ENCODE assay signal across 8 cellular contexts in genomic region chr16:87550510-87550961, GRCh38. TPM values are rescaled to one million over a fixed set of nuclear protein-coding genes. Genes with fewer than 3 reads are reported as not detected.
A peak's percentile ranks its signal among the peaks of the same experiment; 100 is the strongest.
DNase-seq lines count a peak whose midpoint lies in the region; ATAC-seq and TF ChIP-seq lines count a peak whose summit lies in the region.

No MANE protein-coding gene starts in this region.

- TF ChIP-seq CTCF in coronary artery (IDR thresholded peaks at IDR 0.05): peak; percentile 93
- peak; percentile 99 for TF ChIP-seq CTCF in thoracic aorta (IDR thresholded peaks at IDR 0.05)

- H3K27ac ChIP-seq in coronary artery (no peak overlapping the region), thoracic aorta (no peak overlapping the region)
- no peak overlapping the region for H3K27ac ChIP-seq in naive thymus-derived CD4-positive, alpha-beta T cell (ENCODE audit: low read depth, low read length)

- H3K36me3 ChIP-seq in naive thymus-derived CD4-positive, alpha-beta T cell (ENCODE audit: control insufficient read depth in 2 of 3, insufficient read depth in 3 of 3, low read length in 3 of 3): no peaks in the 10 kb centered on the region
- no peaks in the 10 kb centered on the region for H3K36me3 ChIP-seq in thoracic aorta

- H3K4me3 Mint-ChIP-seq in activated CD4-positive, alpha-beta T cell treated with anti-CD3 and anti-CD28 coated beads, Interleukin-2, amount 10 ng/mL, durations not matched to agents 7 days and 5 days: no peak overlapping the region
- no peak overlapping the region for H3K4me3 Mint-ChIP-seq in naive thymus-derived CD4-positive, alpha-beta T cell

- H3K4me3 ChIP-seq in coronary artery (no peak overlapping the region), thoracic aorta (no peak overlapping the region)
- H3K4me3 ChIP-seq in naive thymus-derived CD4-positive, alpha-beta T cell (ENCODE audit: low read length): no peak overlapping the region

- H3K36me3 Mint-ChIP-seq in activated CD4-positive, alpha-beta T cell treated with anti-CD3 and anti-CD28 coated beads, Interleukin-2, amount 10 ng/mL, durations not matched to agents 7 days and 5 days (ENCODE audit: low read depth): no peaks in the 10 kb centered on the region
- H3K36me3 Mint-ChIP-seq in naive thymus-derived CD4-positive, alpha-beta T cell: peaks cover 0 to 7% (median 4%) of the 10 kb centered on the region in 5 donors

- H3K4me1 ChIP-seq in naive thymus-derived CD4-positive, alpha-beta T cell (ENCODE audit: control insufficient read depth in 2 of 2, insufficient read depth in 2 of 2, low read length in 2 of 2): no peaks in the 10 kb centered on the region
- H3K4me1 ChIP-seq in thoracic aorta (ENCODE audit: control insufficient read depth in 1 of 2, low read depth in 2 of 2): peaks cover 0 to 4% of the 10 kb centered on the region in 2 donors

- CTCF ChIA-PET in activated CD4-positive, alpha-beta T cell treated with anti-CD3 and anti-CD28 coated beads, Interleukin-2, amount 10 ng/mL, durations not matched to agents 7 days and 5 days (lab: Charles Lee): no interaction called here
- CTCF ChIA-PET in naive thymus-derived CD4-positive, alpha-beta T cell (lab: Charles Lee): interaction anchor here (1.1 to 1.5 kb wide), 2 partner anchors 86 to 219 kb away, joined by 4 to 5 read pairs; no protein-coding TSS in a partner anchor

- intact Hi-C loops in Right ventricle myocardium inferior (cut with DNase I) (loop anchor here (5.0 kb wide), 1 partner anchor 87 kb away; no protein-coding TSS in a partner anchor), cardiac septum (cut with DNase I) (loop anchor here (5.0 kb wide), 1 partner anchor 133 kb away; no protein-coding TSS in a partner anchor)
- intact Hi-C loops in naive thymus-derived CD4-positive, alpha-beta T cell (cut with micrococcal nuclease): loop anchor here (1.0 to 2.0 kb wide), 3 partner anchors 86 to 219 kb away; no protein-coding TSS in a partner anchor

- POLR2A ChIA-PET in activated CD4-positive, alpha-beta T cell treated with anti-CD3 and anti-CD28 coated beads, Interleukin-2, amount 10 ng/mL, durations not matched to agents 7 days and 5 days (lab: Charles Lee): no interaction called here
- POLR2A ChIA-PET in naive thymus-derived CD4-positive, alpha-beta T cell (lab: Charles Lee): no interaction called here

- ATAC-seq in Right ventricle myocardium inferior: peak; percentile 58
- peak; percentile 63 for ATAC-seq in naive thymus-derived CD4-positive, alpha-beta T cell
- ATAC-seq in thoracic aorta (ENCODE audit: insufficient number of reproducible peaks, low FRiP score, low read depth): no peak
- ATAC-seq in GM19397 (IDR thresholded peaks at IDR 0.05; ENCODE audit: unreplicated experiment): no peak
- ATAC-seq in GM18868 (IDR thresholded peaks at IDR 0.05; ENCODE audit: unreplicated experiment): no peak

- no peaks in the 10 kb centered on the region for H3K4me1 Mint-ChIP-seq in activated CD4-positive, alpha-beta T cell treated with anti-CD3 and anti-CD28 coated beads, Interleukin-2, amount 10 ng/mL, durations not matched to agents 7 days and 5 days
- peaks cover 0 to 11% (median 4%) of the 10 kb centered on the region in 7 donors for H3K4me1 Mint-ChIP-seq in naive thymus-derived CD4-positive, alpha-beta T cell

- H3K9me3 Mint-ChIP-seq in activated CD4-positive, alpha-beta T cell treated with anti-CD3 and anti-CD28 coated beads, Interleukin-2, amount 10 ng/mL, durations not matched to agents 7 days and 5 days: peaks cover 7% of the 10 kb centered on the region
- peaks cover 0 to 11% (median 5%) of the 10 kb centered on the region in 11 donors for H3K9me3 Mint-ChIP-seq in naive thymus-derived CD4-positive, alpha-beta T cell

- DNase-seq in Right ventricle myocardium inferior (ENCODE audit: missing footprints) (peak; percentile 83), cardiac septum (ENCODE audit: low spot score) (no peak), coronary artery (ENCODE audit: low spot score) (no peak), thoracic aorta (ENCODE audit: low spot score) (no peak)
- peak; percentile 59 for DNase-seq in activated CD4-positive, alpha-beta T cell treated with anti-CD3 and anti-CD28 coated beads, Interleukin-2, amount 10 ng/mL, durations not matched to agents 7 days and 5 days
- peak; percentile 26 to 75 (median 49) for DNase-seq in naive thymus-derived CD4-positive, alpha-beta T cell

- no peaks in the 10 kb centered on the region for H3K27me3 ChIP-seq in naive thymus-derived CD4-positive, alpha-beta T cell (ENCODE audit: control insufficient read depth in 2 of 2, insufficient read depth in 2 of 2, low read length in 2 of 2)
- H3K27me3 ChIP-seq in thoracic aorta (replicated peaks; ENCODE audit: insufficient read depth): no peaks in the 10 kb centered on the region

- peaks cover 3% of the 10 kb centered on the region for H3K27me3 Mint-ChIP-seq in activated CD4-positive, alpha-beta T cell treated with anti-CD3 and anti-CD28 coated beads, Interleukin-2, amount 10 ng/mL, durations not matched to agents 7 days and 5 days
- H3K27me3 Mint-ChIP-seq in naive thymus-derived CD4-positive, alpha-beta T cell: peaks cover 2 to 31% (median 18%) of the 10 kb centered on the region in 5 donors

- H3K9me3 ChIP-seq in naive thymus-derived CD4-positive, alpha-beta T cell (ENCODE audit: control insufficient read depth in 2 of 3, low read length in 3 of 3): no peaks in the 10 kb centered on the region
- no peaks in the 10 kb centered on the region for H3K9me3 ChIP-seq in thoracic aorta

- H3K27ac Mint-ChIP-seq in activated CD4-positive, alpha-beta T cell treated with anti-CD3 and anti-CD28 coated beads, Interleukin-2, amount 10 ng/mL, durations not matched to agents 7 days and 5 days: no peak overlapping the region
- peak overlapping the region in 1 of 9 donors; percentile 65 for H3K27ac Mint-ChIP-seq in naive thymus-derived CD4-positive, alpha-beta T cell

RNA-seq across cellular contexts. Expression of gene JPH3, which starts 51.8 kb away (rescaled TPM):
- not detected for total RNA-seq in Right ventricle myocardium inferior
- total RNA-seq in cardiac septum: 0.11 TPM
- not detected for total RNA-seq in activated CD4-positive, alpha-beta T cell treated with anti-CD3 and anti-CD28 coated beads, Interleukin-2, amount 10 ng/mL, durations not matched to agents 7 days and 5 days
- not detected for total RNA-seq in naive thymus-derived CD4-positive, alpha-beta T cell
- not detected for polyA plus RNA-seq in naive thymus-derived CD4-positive, alpha-beta T cell
- not detected for total RNA-seq in thoracic aorta

RNA-seq across cellular contexts. Expression of gene ZCCHC14, which starts 57.7 kb away (rescaled TPM):
- total RNA-seq in Right ventricle myocardium inferior (14.4 TPM), cardiac septum (20.5 TPM), thoracic aorta (10 to 100 TPM; 33.0 to 45.6 TPM)
- 1 to 10 TPM; 7.6 to 7.9 TPM for total RNA-seq in activated CD4-positive, alpha-beta T cell treated with anti-CD3 and anti-CD28 coated beads, Interleukin-2, amount 10 ng/mL, durations not matched to agents 7 days and 5 days
- 10 to 100 TPM in 4 of 5 experiments, 1 to 10 TPM in 1; 8.3 to 34.2 (median 23.5) TPM for total RNA-seq in naive thymus-derived CD4-positive, alpha-beta T cell
- under 1 TPM; 0.64 to 0.84 TPM for polyA plus RNA-seq in naive thymus-derived CD4-positive, alpha-beta T cell

Comparison
In these comparisons a context has a peak if more than half of its experiments do, and no peak if none do; other contexts are left out.
1. DNase-seq: peak in Right ventricle myocardium inferior (single experiment), activated CD4-positive, alpha-beta T cell treated with anti-CD3 and anti-CD28 coated beads, Interleukin-2, amount 10 ng/mL, durations not matched to agents 7 days and 5 days (single experiment) and naive thymus-derived CD4-positive, alpha-beta T cell (9 of 9); none in cardiac septum (single experiment), coronary artery (single experiment) and thoracic aorta (single experiment).
2. ATAC-seq: peak in Right ventricle myocardium inferior (single experiment) and naive thymus-derived CD4-positive, alpha-beta T cell (single experiment); none in thoracic aorta (single experiment), GM19397 (single experiment) and GM18868 (single experiment).